26 cellular contexts compared by ENCODE assay signal in the genomic region with DNA sequence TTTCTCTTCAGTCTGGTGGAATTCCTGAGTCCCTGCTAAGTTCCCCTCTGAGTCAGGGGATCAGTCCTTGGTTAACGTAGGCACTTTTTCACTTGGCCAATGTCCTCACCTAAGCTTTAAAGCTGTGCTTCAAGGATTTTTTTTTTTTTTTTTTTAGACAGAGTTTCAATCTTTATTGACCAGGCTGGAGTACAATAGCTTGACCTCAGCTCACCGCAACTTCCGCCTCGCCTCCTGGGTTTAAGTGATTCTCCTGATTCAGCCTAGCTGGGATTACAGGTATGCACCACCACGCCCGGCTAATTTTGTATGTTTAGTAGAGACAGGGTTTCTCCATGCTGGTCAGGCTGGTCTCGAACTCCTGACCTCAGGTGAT.
"Had no signal": no experiment of that assay in that cellular context is flagged by ENCODE, and none has a peak within 500 bp of the region (broad histone marks: within the 10 kb centered on the region; RNA-seq: fewer than 3 reads in every experiment).

No MANE protein-coding gene starts in this region.

- H3K27ac Mint-ChIP-seq: activated CD4-positive, alpha-beta T cell treated with anti-CD3 and anti-CD28 coated beads, Interleukin-2, amount 10 ng/mL, durations not matched to agents 24 days and 14 days; activated CD8-positive, alpha-beta T cell treated with anti-CD3 and anti-CD28 coated beads, Interleukin-2, amount 10 ng/mL, durations not matched to agents 7 days and 5 days; activated naive CD4-positive, alpha-beta T cell treated with anti-CD3 and anti-CD28 coated beads, Interleukin-2, amount 10 ng/mL, durations not matched to agents 7 days and 5 days; activated naive CD8-positive, alpha-beta T cell; activated naive CD8-positive, alpha-beta T cell treated with anti-CD3 and anti-CD28 coated beads, Interleukin-2, amount 50 U/mL, for 24 hours; activated T-cell treated with anti-CD3 and anti-CD28 coated beads, Interleukin-2, amount 50 U/mL, for 24 hours; activated T-helper 2 cell treated with anti-CD3 and anti-CD28 coated beads, Interferon-gamma antibody, Interleukin-2, Interleukin-4, amounts not matched to agents 10 μg/mL and 5 μg/mL and 100 μg/mL, durations not matched to agents 14 hours and 24 hours and 36 hours had no signal

- ATAC-seq: activated CD8-positive, alpha-beta T cell treated with anti-CD3 and anti-CD28 coated beads, Interleukin-2, amount 10 ng/mL, durations not matched to agents 7 days and 5 days; activated naive CD8-positive, alpha-beta T cell treated with anti-CD3 and anti-CD28 coated beads, Interleukin-2, amount 50 U/mL, for 24 hours; Panc1 had no signal

- H3K9me3 ChIP-seq: SJCRH30 had no signal

- DNase-seq: activated CD4-positive, alpha-beta T cell treated with anti-CD3 and anti-CD28 coated beads, Interleukin-2, amount 10 ng/mL, durations not matched to agents 24 days and 14 days; activated CD4-positive, alpha-beta T cell treated with anti-CD3 and anti-CD28 coated beads, Interleukin-2, amount 50 U/mL, for 48 hours; activated CD8-positive, alpha-beta T cell treated with anti-CD3 and anti-CD28 coated beads, Interleukin-2, amount 10 ng/mL, durations not matched to agents 7 days and 5 days; activated gamma-delta T cell; activated naive CD4-positive, alpha-beta T cell treated with anti-CD3 and anti-CD28 coated beads, Interleukin-2, amount 10 ng/mL, durations not matched to agents 7 days and 5 days; activated naive CD8-positive, alpha-beta T cell treated with anti-CD3 and anti-CD28 coated beads, Interleukin-2, amount 50 U/mL, for 24 hours; activated T-cell treated with anti-CD3 and anti-CD28 coated beads, Interleukin-2, amount 50 U/mL, for 24 hours; anterior cingulate cortex; brain microvascular endothelial cell; central memory CD4-positive, alpha-beta T cell; MM.1S; MV-4-11; NCI-H1092; NCI-H1436 treated with DMSO at 0.1 percent for 48 hours; NCI-H1694 treated with DMSO at 0.1 percent for 48 hours; NCI-H2029; NCI-H345; NCI-H524 treated with DMSO at 0.1 percent for 48 hours; SHP77; SJCRH30; T1000 had no signal

- H3K36me3 Mint-ChIP-seq: activated naive CD8-positive, alpha-beta T cell had no signal

- H3K4me3 Mint-ChIP-seq: activated CD4-positive, alpha-beta T cell treated with anti-CD3 and anti-CD28 coated beads, Interleukin-2, amount 10 ng/mL, durations not matched to agents 24 days and 14 days; activated CD8-positive, alpha-beta T cell treated with anti-CD3 and anti-CD28 coated beads, Interleukin-2, amount 10 ng/mL, durations not matched to agents 7 days and 5 days; activated naive CD4-positive, alpha-beta T cell treated with anti-CD3 and anti-CD28 coated beads, Interleukin-2, amount 10 ng/mL, durations not matched to agents 7 days and 5 days; activated naive CD8-positive, alpha-beta T cell; activated naive CD8-positive, alpha-beta T cell treated with anti-CD3 and anti-CD28 coated beads, Interleukin-2, amount 50 U/mL, for 24 hours; activated T-cell treated with anti-CD3 and anti-CD28 coated beads, Interleukin-2, amount 50 U/mL, for 24 hours had no signal

- H3K4me1 ChIP-seq: SJCRH30 had no signal

- H3K27me3 Mint-ChIP-seq: activated CD4-positive, alpha-beta T cell treated with anti-CD3 and anti-CD28 coated beads, Interleukin-2, amount 10 ng/mL, durations not matched to agents 24 days and 14 days; activated naive CD4-positive, alpha-beta T cell treated with anti-CD3 and anti-CD28 coated beads, Interleukin-2, amount 10 ng/mL, durations not matched to agents 7 days and 5 days; activated naive CD8-positive, alpha-beta T cell treated with anti-CD3 and anti-CD28 coated beads, Interleukin-2, amount 50 U/mL, for 24 hours; activated T-cell treated with anti-CD3 and anti-CD28 coated beads, Interleukin-2, amount 50 U/mL, for 24 hours had no signal

- H3K27me3 ChIP-seq: brain microvascular endothelial cell, SJCRH30 had no signal

- H3K9ac ChIP-seq: KMS-11 had no signal

- H3K9me3 Mint-ChIP-seq: activated CD4-positive, alpha-beta T cell treated with anti-CD3 and anti-CD28 coated beads, Interleukin-2, amount 10 ng/mL, durations not matched to agents 24 days and 14 days; activated naive CD4-positive, alpha-beta T cell treated with anti-CD3 and anti-CD28 coated beads, Interleukin-2, amount 10 ng/mL, durations not matched to agents 7 days and 5 days; activated naive CD8-positive, alpha-beta T cell treated with anti-CD3 and anti-CD28 coated beads, Interleukin-2, amount 50 U/mL, for 24 hours; activated T-cell treated with anti-CD3 and anti-CD28 coated beads, Interleukin-2, amount 50 U/mL, for 24 hours; activated T-helper 2 cell treated with anti-CD3 and anti-CD28 coated beads, Interferon-gamma antibody, Interleukin-2, Interleukin-4, amounts not matched to agents 10 μg/mL and 5 μg/mL and 100 μg/mL, durations not matched to agents 14 hours and 24 hours and 36 hours had no signal

- H3K4me3 ChIP-seq: SJCRH30, SK-N-MC had no signal

- H3K4me2 ChIP-seq: KMS-11 had no signal

- H3K36me3 ChIP-seq: brain microvascular endothelial cell, SJCRH30 had no signal

- H3K27ac ChIP-seq: brain microvascular endothelial cell, KMS-11, SJCRH30, SK-N-MC had no signal
